In the genomic region with DNA sequence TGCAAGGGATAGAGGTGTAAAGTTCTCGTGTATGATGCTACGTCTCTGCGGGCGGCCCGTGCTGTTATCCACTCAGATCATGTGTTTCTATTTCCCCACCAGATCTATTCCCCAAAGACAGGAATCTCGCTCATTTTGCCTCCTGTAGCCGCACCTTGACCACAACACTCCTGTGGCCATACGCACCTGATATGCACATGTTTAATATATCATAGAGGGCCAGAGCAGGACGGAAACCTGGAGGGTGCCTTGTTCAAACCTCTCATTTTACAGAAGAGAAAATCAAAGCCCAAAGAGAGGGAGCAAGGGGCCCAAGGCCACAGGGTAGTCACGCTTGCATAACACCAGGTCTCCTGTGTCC, we compare ENCODE assay signal across 2 cellular contexts.
TF ChIP-seq lines count a peak whose summit lies in the region.

No MANE protein-coding gene starts in this region.

TF ChIP-seq in GM23338, 12 proteins besides CTCF, POLR2A, EP300 and RAD21:
- TF ChIP-seq ZNF114 (CRISPR knock-in tag; IDR thresholded peaks at IDR 0.05) (no peak), NANOG (IDR thresholded peaks at IDR 0.05; ENCODE audit: borderline replicate concordance) (no peak), EZH2 (IDR thresholded peaks at IDR 0.05; ENCODE audit: low read depth, unreplicated experiment) (no peak), POLR2AphosphoS5 (IDR thresholded peaks at IDR 0.05; ENCODE audit: low read depth) (no peak)

TF ChIP-seq in H1, 55 proteins besides CTCF, POLR2A, EP300 and RAD21:
- TF ChIP-seq HDAC6 (IDR thresholded peaks at IDR 0.05; ENCODE audit: low read depth, low read length) (no peak), BACH1 (IDR thresholded peaks at IDR 0.05; ENCODE audit: low read length) (no peak), NANOG (IDR thresholded peaks at IDR 0.05; ENCODE audit: insufficient read depth, low read depth, low read length, poor library complexity, severe bottlenecking) (no peak), JUND (IDR thresholded peaks at IDR 0.05; ENCODE audit: low read length) (no peak), SAP30 (IDR thresholded peaks at IDR 0.05; ENCODE audit: insufficient read depth, insufficient replicate concordance, low read length) (no peak), SRF (IDR thresholded peaks at IDR 0.05; ENCODE audit: low read depth, low read length) (no peak), SIN3A (conservative IDR thresholded peaks at IDR 0.05 in 1 of 2, IDR thresholded peaks at IDR 0.05 in 1 of 2; ENCODE audit: low read depth in 1 of 2, low read length in 2 of 2) (no peak), JUN (IDR thresholded peaks at IDR 0.05; ENCODE audit: low read depth, low read length) (no peak), EGR1 (IDR thresholded peaks at IDR 0.05; ENCODE audit: borderline replicate concordance, low read depth, low read length) (no peak)
